Comparison of ENCODE assay signal across 1 cellular context in genomic region chr6:111483736-111484654, GRCh38.
A peak's percentile ranks its signal among the peaks of the same experiment; 100 is the strongest.
TF ChIP-seq lines count a peak whose summit lies in the region.

No MANE protein-coding gene starts in this region.

TF ChIP-seq in HepG2, 621 proteins besides CTCF, POLR2A, EP300 and RAD21 (continued from another document and continues in another):
- TF ChIP-seq BCL3 (CRISPR knock-in tag; IDR thresholded peaks at IDR 0.05) (no peak), YY1 (IDR thresholded peaks at IDR 0.05; ENCODE audit: insufficient read depth, insufficient replicate concordance, low read depth, low read length) (no peak), ZFX (CRISPR knock-in tag; IDR thresholded peaks at IDR 0.05; ENCODE audit: low read depth) (peak; percentile 91), U2AF1 (optimal IDR thresholded peaks at IDR 0.05; ENCODE audit: low read depth, low read length) (peak; percentile 55), RNF2 (conservative IDR thresholded peaks at IDR 0.05; ENCODE audit: low read depth) (peak; percentile 66), KLF6 (CRISPR knock-in tag; IDR thresholded peaks at IDR 0.05) (peak; percentile 84; the same call in 1 of the 2 replicates), ZNF570 (CRISPR knock-in tag; IDR thresholded peaks at IDR 0.05; ENCODE audit: borderline replicate concordance) (no peak), NPAS2 (CRISPR knock-in tag; IDR thresholded peaks at IDR 0.05; ENCODE audit: borderline replicate concordance) (no peak), ZMYM3 (CRISPR knock-in tag; IDR thresholded peaks at IDR 0.05) (no peak), GATAD1 (CRISPR knock-in tag; IDR thresholded peaks at IDR 0.05) (peak; percentile 59; the same call in 1 of the 2 replicates), ZNF629 (CRISPR knock-in tag; conservative IDR thresholded peaks at IDR 0.05) (peak; percentile 37; the same call in 1 of the 2 replicates), LRRFIP1 (CRISPR knock-in tag; conservative IDR thresholded peaks at IDR 0.05) (no peak), SYNCRIP (IDR thresholded peaks at IDR 0.05; ENCODE audit: insufficient read depth, low read depth, low read length) (no peak), ZNF572 (CRISPR knock-in tag; IDR thresholded peaks at IDR 0.05) (no peak), GLI4 (CRISPR knock-in tag; IDR thresholded peaks at IDR 0.05; ENCODE audit: borderline replicate concordance) (0 out of 2 replicates have a peak, but pooled peaks have one; percentile 23), ZNF646 (CRISPR knock-in tag; IDR thresholded peaks at IDR 0.05) (peak; percentile 64; the same call in 1 of the 2 replicates), KLF9 (CRISPR knock-in tag; IDR thresholded peaks at IDR 0.05; ENCODE audit: low read depth) (no peak; the same call in 1 of the 2 replicates), ZFY (CRISPR knock-in tag; IDR thresholded peaks at IDR 0.05) (peak; percentile 92), THAP9 (CRISPR knock-in tag; IDR thresholded peaks at IDR 0.05; ENCODE audit: borderline replicate concordance) (peak; percentile 21; the same call in 1 of the 2 replicates), NFE2 (CRISPR knock-in tag; IDR thresholded peaks at IDR 0.05) (no peak), CBFB (CRISPR knock-in tag; IDR thresholded peaks at IDR 0.05) (0 out of 2 replicates have a peak, but pooled peaks have one; percentile 58), SETDB1 (CRISPR knock-in tag; IDR thresholded peaks at IDR 0.05; ENCODE audit: borderline replicate concordance) (no peak), SMAD1 (CRISPR knock-in tag; IDR thresholded peaks at IDR 0.05; ENCODE audit: borderline replicate concordance, low read depth) (no peak), KDM5A (IDR thresholded peaks at IDR 0.05; ENCODE audit: borderline replicate concordance, low read length) (peak; percentile 9; the same call in 1 of the 2 replicates), ZNF552 (CRISPR knock-in tag; IDR thresholded peaks at IDR 0.05; ENCODE audit: borderline replicate concordance) (peak; percentile 76; the same call in 1 of the 2 replicates), YEATS2 (CRISPR knock-in tag; IDR thresholded peaks at IDR 0.05; ENCODE audit: borderline replicate concordance) (peak; percentile 82; the same call in 1 of the 2 replicates), E2F1 (CRISPR knock-in tag; IDR thresholded peaks at IDR 0.05) (no peak; the same call in 1 of the 2 replicates), ZZZ3 (CRISPR knock-in tag; IDR thresholded peaks at IDR 0.05; ENCODE audit: borderline replicate concordance) (no peak), SRSF1 (optimal IDR thresholded peaks at IDR 0.05; ENCODE audit: low read depth, low read length) (peak; percentile 57), ZNF24 (IDR thresholded peaks at IDR 0.05) (peak; percentile 58; the same call in 1 of the 2 replicates), ATF5 (CRISPR knock-in tag; IDR thresholded peaks at IDR 0.05; ENCODE audit: low read depth) (no peak), ZBTB49 (CRISPR knock-in tag; IDR thresholded peaks at IDR 0.05; ENCODE audit: borderline replicate concordance) (no peak; the same call in 1 of the 2 replicates), HMGXB4 (CRISPR knock-in tag; IDR thresholded peaks at IDR 0.05; ENCODE audit: borderline replicate concordance in 1 of 2, low read depth in 1 of 2) (peak in 1 of 2 experiments; percentile 83), ARHGAP35 (CRISPR knock-in tag; IDR thresholded peaks at IDR 0.05; ENCODE audit: borderline replicate concordance) (no peak), EZH2 (conservative IDR thresholded peaks at IDR 0.05; ENCODE audit: low read depth, low read length) (no peak), ZNF431 (CRISPR knock-in tag; IDR thresholded peaks at IDR 0.05; ENCODE audit: borderline replicate concordance, low read depth) (no peak; the same call in 1 of the 2 replicates), SRF (IDR thresholded peaks at IDR 0.05; ENCODE audit: low read depth, low read length) (peak; percentile 43; the same call in 1 of the 2 replicates), ZNF891 (CRISPR knock-in tag; IDR thresholded peaks at IDR 0.05) (peak; percentile 82; the same call in 1 of the 2 replicates)
